ENCODE assay signal across 1 cellular context in genomic region chrX:103446665-103447302, GRCh38.
TF ChIP-seq lines count a peak whose summit lies in the region.

No MANE protein-coding gene starts in this region.

TF ChIP-seq in WTC11, 78 proteins besides CTCF, POLR2A, EP300 and RAD21 (continued from another document):
- TF ChIP-seq ATF6 (CRISPR knock-in tag; IDR thresholded peaks at IDR 0.05) (no peak), AFF4 (CRISPR knock-in tag; IDR thresholded peaks at IDR 0.05; ENCODE audit: borderline replicate concordance) (no peak), SMAD4 (CRISPR knock-in tag; IDR thresholded peaks at IDR 0.05) (no peak), CDX4 (CRISPR knock-in tag; IDR thresholded peaks at IDR 0.05; ENCODE audit: borderline replicate concordance) (no peak), ZNF512 (CRISPR knock-in tag; IDR thresholded peaks at IDR 0.05; ENCODE audit: borderline replicate concordance) (no peak), USF2 (CRISPR knock-in tag; IDR thresholded peaks at IDR 0.05) (no peak)
TF ChIP-seq in WTC11: peak in this region for 0.
